In genomic region chr20:38303908-38304379, GRCh38 we compare ENCODE assay signal across 12 cellular contexts. TPM values are rescaled to one million over a fixed set of nuclear protein-coding genes. Genes with fewer than 3 reads are reported as not detected.
DNase-seq lines count a peak whose midpoint lies in the region; ATAC-seq, FAIRE-seq and TF ChIP-seq lines count a peak whose summit lies in the region.
"Had no signal": no experiment of that assay in that cellular context is flagged by ENCODE, and none has a peak within 500 bp of the region (broad histone marks: within the 10 kb centered on the region; RNA-seq: fewer than 3 reads in every experiment).

BPI (plus strand) TSS chr20:38304156; CDS start chr20:38304224, 68 bp downstream.

- no peaks in the 10 kb centered on the region for H3K79me2 ChIP-seq in K562 (ENCODE audit: control insufficient read depth, insufficient read depth, low read length)

- peaks cover 9 to 37% of the 10 kb centered on the region in 2 experiments; a peak in 4 of 5 replicates for H3K27me3 ChIP-seq in K562 (ENCODE audit: control insufficient read depth in 2 of 2, insufficient read depth in 2 of 2, low read length in 2 of 2)
- H3K27me3 ChIP-seq in neutrophil, result no peaks in the 10 kb centered on the region

- no TSS peak for BruUV-seq in K562 (replicated peaks; lab: Mats Ljungman, UMichigan)

- H4K20me1 ChIP-seq in K562 (replicated peaks; ENCODE audit: control insufficient read depth, insufficient read depth, low read length), result no peaks in the 10 kb centered on the region

- H3K4me2 ChIP-seq in K562 (ENCODE audit: insufficient read depth, low read length), result no peak within 1 kb of the TSS

- H3K9me3 Mint-ChIP-seq in progenitor cell of endocrine pancreas (ENCODE audit: low read depth), result no peaks in the 10 kb centered on the region

- intact Hi-C loops in K562 (cut with micrococcal nuclease), result no loop called here

- no peaks in the 10 kb centered on the region for H3K36me3 Mint-ChIP-seq in progenitor cell of endocrine pancreas (ENCODE audit: insufficient read depth)

- H3K4me1 ChIP-seq in K562 (replicated peaks in 1 of 2; ENCODE audit: control insufficient read depth in 2 of 2, insufficient read depth in 2 of 2, low read length in 2 of 2) (peaks cover 0 to 6% of the 10 kb centered on the region in 2 experiments; a peak in 1 of 5 replicates), neutrophil (ENCODE audit: control insufficient read depth in 1 of 2, insufficient read depth in 1 of 2, low read depth in 1 of 2, low read length in 1 of 2) (peaks cover 92 to 93% of the 10 kb centered on the region in 2 experiments)

- FAIRE-seq in K562 (lab: Jason Lieb, UNC) (no peak), RCC 7860 (lab: Jason Lieb, UNC) (no peak)

- in situ Hi-C loops in GM13976 (cut with MboI; ENCODE audit: low sequenced_read_pairs, unreplicated experiment) (no loop called here), K562 (cut with MboI) (no loop called here)

- TF ChIP-seq EP300 in K562 (IDR thresholded peaks at IDR 0.05; ENCODE audit: low read length), result no peak

- CTCF ChIA-PET in K562 (lab: Yijun Ruan, JAX; ENCODE audit: low intra/inter-chr PET ratio), result no interaction called here

- H3K9me3 ChIP-seq in K562 (replicated peaks; ENCODE audit: control insufficient read depth, insufficient read depth, low read depth, low read length), result 0 out of 2 replicates have a peak, but pooled peaks cover 2% of the 10 kb centered on the region
- no peaks in the 10 kb centered on the region for H3K9me3 ChIP-seq in neutrophil

- ATAC-seq in K562, result peak; percentile 44
- ATAC-seq in HG03469 (IDR thresholded peaks at IDR 0.05; ENCODE audit: unreplicated experiment), result no peak

- WGBS in K562 (ENCODE audit: insufficient coverage, low coverage, missing lambda C conversion rate), result 2% methylated on average over 21 of the region's 21 CpGs

- peaks cover 8% of the 10 kb centered on the region for H3K4me1 Mint-ChIP-seq in progenitor cell of endocrine pancreas (ENCODE audit: low read depth)

- H3K36me3 ChIP-seq in K562 (ENCODE audit: control insufficient read depth, insufficient read depth, low read length), result no peaks in the 10 kb centered on the region
- peaks cover 11% of the 10 kb centered on the region for H3K36me3 ChIP-seq in neutrophil

- no peak within 1 kb of the TSS for H3K9ac ChIP-seq in K562 (ENCODE audit: insufficient read depth in 1 of 2, low read depth in 2 of 2, low read length in 2 of 2)
- H3K9ac ChIP-seq: GM23248 had no signal

- H3K4me3 ChIP-seq in K562 (no peak within 1 kb of the TSS), neutrophil (ENCODE audit: low read depth in 1 of 2, low read length in 1 of 2) (peak within 1 kb of the TSS; percentile 58 to 61)
- H3K4me3 ChIP-seq: GM23248 had no signal

- TF ChIP-seq CTCF in GM13976 (IDR thresholded peaks at IDR 0.05; ENCODE audit: borderline replicate concordance, control extremely low read depth, extremely low read depth, insufficient read depth, missing control alignments) (no peak), K562 (IDR thresholded peaks at IDR 0.05 in 2 of 3, conservative IDR thresholded peaks at IDR 0.05 in 1 of 3; ENCODE audit: insufficient read depth in 2 of 3, low read depth in 1 of 3, low read length in 3 of 3) (no peak), neutrophil (IDR thresholded peaks at IDR 0.05) (peak; percentile 38), progenitor cell of endocrine pancreas (IDR thresholded peaks at IDR 0.05; ENCODE audit: unreplicated experiment) (no peak)

- DNase-seq in GM13976 (ENCODE audit: low spot score) (peak; percentile 25), NOMO-1 treated with dmso at 0.1 percent for 144 hours (lab: John Stamatoyannopoulos, UW; ENCODE audit: unreplicated experiment) (peak; percentile 95), K562 (ENCODE audit: extremely low read depth in 1 of 4, low spot score in 3 of 4) (peak in 1 of 4 experiments; percentile 12), LoVo (ENCODE audit: low spot score) (no peak), RCC 7860 (ENCODE audit: low spot score) (no peak), progenitor cell of endocrine pancreas (ENCODE audit: low spot score, unreplicated experiment) (no peak)
- DNase-seq: DMS79 treated with DMSO at 0.1 percent for 48 hours, GM23248, NCI-H1930 had no signal

- H3K9me1 ChIP-seq in K562 (ENCODE audit: control insufficient read depth, insufficient read depth, low read length), result no peaks in the 10 kb centered on the region

- H3K27me3 Mint-ChIP-seq in progenitor cell of endocrine pancreas, result peaks cover 6% of the 10 kb centered on the region

- TF ChIP-seq POLR2A in K562 (conservative IDR thresholded peaks at IDR 0.05), result no peak

- H3K27ac ChIP-seq in K562 (ENCODE audit: extremely low read depth, low read depth, low read length) (no peak within 1 kb of the TSS), neutrophil (peak within 1 kb of the TSS; percentile 85)
- H3K27ac ChIP-seq: GM23248 had no signal

- no peak within 1 kb of the TSS for H3K27ac Mint-ChIP-seq in progenitor cell of endocrine pancreas

- no peak within 1 kb of the TSS for H2AFZ ChIP-seq in K562 (ENCODE audit: low read depth, low read length)
- H2AFZ ChIP-seq: GM23248 had no signal

- no peak for TF ChIP-seq RAD21 in K562 (CRISPR knock-in tag; conservative IDR thresholded peaks at IDR 0.05 in 1 of 2, IDR thresholded peaks at IDR 0.05 in 1 of 2)

- H3K4me3 Mint-ChIP-seq in progenitor cell of endocrine pancreas (ENCODE audit: low read depth), result no peak within 1 kb of the TSS

- POLR2A ChIA-PET in K562 (lab: Yijun Ruan, JAX), result interaction anchor here (0.6 to 1.0 kb wide), 2 partner anchors 15 to 115 kb away, joined by 5 read pairs; no protein-coding TSS in a partner anchor

TF ChIP-seq in K562, 482 proteins besides CTCF, POLR2A, EP300 and RAD21 (continues in another document):
- no peak for TF ChIP-seq SMARCA4 (IDR thresholded peaks at IDR 0.05)
- TF ChIP-seq ILK (tag; IDR thresholded peaks at IDR 0.05; ENCODE audit: borderline replicate concordance, low read depth), result no peak

RNA-seq across cellular contexts. Expression of gene BPI, which starts in this region (rescaled TPM):
- not detected in 2 replicates for total RNA-seq in K562 (2011; cell fraction: chromatin; rRNA removed; ENCODE audit: low replicate concordance)
- not detected in 2 replicates for total RNA-seq in K562 (2011; cell fraction: nucleolus; rRNA removed)
- not detected in 2 replicates for total RNA-seq in K562 (2011; cell fraction: nucleoplasm; rRNA removed)
- total RNA-seq in K562 (2014; rRNA removed) (not detected in 2 replicates), K562 (2014; rRNA removed; fragmentation: Illumina TruSeq; extraction: Trizol) (not detected in 2 replicates), K562 (2015; rRNA removed; fragmentation: Illumina TruSeq; extraction: Trizol) (not detected in 2 replicates), K562 (2021) (not detected in 2 replicates), progenitor cell of endocrine pancreas (not detected in 2 replicates)
- polyA plus RNA-seq in K562 (2011; rRNA removed) (not detected in 2 replicates), K562 (2014; fragmentation: Illumina TruSeq; extraction: Trizol) (not detected in 2 replicates), K562 (2014; fragmentation: Nextera tagmentation; extraction: Ambion mirVana) (not detected), K562 (2014; rRNA removed) (not detected in 2 replicates)
- polyA plus RNA-seq in K562 (2011; cell fraction: cytosol; rRNA removed), result not detected in 2 replicates
- not detected in 2 replicates for polyA plus RNA-seq in K562 (2011; cell fraction: nucleus; rRNA removed)
- polyA plus RNA-seq in K562 (2012), result not detected in 2 replicates
- not detected in 2 replicates for polyA minus RNA-seq in K562 (2011; rRNA and poly(A)+ RNA removed)
- not detected in 2 replicates for polyA minus RNA-seq in K562 (2011; cell fraction: cytosol; rRNA and poly(A)+ RNA removed)
- not detected in 2 replicates for polyA minus RNA-seq in K562 (2011; cell fraction: nucleus; rRNA and poly(A)+ RNA removed)
- total RNA-seq: glomerular endothelial cell, GM23248 had no signal

Comparison
In these comparisons a context has a peak if more than half of its experiments do, and no peak if none do; other contexts are left out.
1. Peak in ATAC-seq in K562; RNA of the gene not detected or under 1 TPM.
2. DNase-seq: peak in GM13976 (single experiment) and NOMO-1 treated with dmso at 0.1 percent for 144 hours (single experiment); none in LoVo (single experiment), RCC 7860 (single experiment) and progenitor cell of endocrine pancreas (single experiment).